ENCODE assay signal across 8 cellular contexts in the genomic region with DNA sequence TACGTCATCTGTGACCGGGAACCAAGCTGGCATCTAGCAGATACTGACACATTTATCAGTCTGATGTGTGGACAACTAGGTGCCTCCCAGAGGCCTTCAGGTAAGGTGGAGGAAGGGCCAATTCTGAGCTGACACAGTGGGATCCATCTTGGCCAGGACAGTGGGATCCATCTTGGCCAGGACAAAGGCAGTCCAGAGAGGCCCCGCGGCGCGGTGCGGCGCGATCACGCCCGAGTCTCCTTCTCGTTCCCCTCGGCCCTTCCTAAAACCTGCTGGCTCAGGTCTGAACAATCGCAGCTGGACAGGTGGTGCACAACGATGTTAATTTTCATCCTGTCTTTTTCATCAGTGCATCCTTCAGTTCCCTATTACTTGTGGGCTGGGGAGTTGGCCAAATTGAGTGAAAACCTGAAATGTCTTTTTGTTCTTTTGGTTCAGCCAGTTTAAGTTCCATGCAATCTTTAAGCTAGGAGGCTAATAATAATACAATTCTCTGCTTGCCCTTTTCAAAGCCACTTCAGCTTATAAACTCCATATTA. TPM values are rescaled to one million over a fixed set of nuclear protein-coding genes. Genes with fewer than 3 reads are reported as not detected.
DNase-seq lines count a peak whose midpoint lies in the region; ATAC-seq and TF ChIP-seq lines count a peak whose summit lies in the region.

No MANE protein-coding gene starts in this region.

- peak overlapping the region; percentile 92 for H3K9ac ChIP-seq in OCI-LY3 (ENCODE audit: low read length)

- peaks cover 32% of the 10 kb centered on the region for H4K20me1 ChIP-seq in OCI-LY3 (ENCODE audit: insufficient read depth, low read length)

- H3K9me3 Mint-ChIP-seq in naive B cell = no peaks in the 10 kb centered on the region

- H3K4me3 ChIP-seq in OCI-LY3 (ENCODE audit: low read length) = peak overlapping the region; percentile 95
- peak overlapping the region; percentile 74 to 96 (median 80) for H3K4me3 ChIP-seq in breast epithelium
- H3K4me3 ChIP-seq in BE2C (ENCODE audit: low read depth, low read length) = no peak overlapping the region; the same call in 1 of the 2 replicates

- peak; percentile 42 for DNase-seq in DMS153 (lab: John Stamatoyannopoulos, UW)
- no peak for DNase-seq in breast epithelium (ENCODE audit: low spot score in 2 of 2)
- DNase-seq in naive B cell = no peak
- no peak for DNase-seq in GOT3 (lab: John Stamatoyannopoulos, UW)
- DNase-seq in BE2C = no peak

- H3K36me3 Mint-ChIP-seq in naive B cell = peaks cover 0 to 7% of the 10 kb centered on the region in 2 donors

- H3K4me1 ChIP-seq in OCI-LY3 (ENCODE audit: low read length) (peaks cover 17% of the 10 kb centered on the region), breast epithelium (no peaks in the 10 kb centered on the region), BE2C (no peaks in the 10 kb centered on the region)

- intact Hi-C loops in breast epithelium (cut with DNase I; ENCODE audit: low total_unique reads) = no loop called here

- TF ChIP-seq CTCF in OCI-LY3 (IDR thresholded peaks at IDR 0.05; ENCODE audit: low read depth, low read length) (no peak), breast epithelium (IDR thresholded peaks at IDR 0.05) (no peak), BE2C (IDR thresholded peaks at IDR 0.05; ENCODE audit: low read depth, low read length) (no peak)

- H3K4me3 Mint-ChIP-seq in naive B cell = peak overlapping the region; percentile 90 to 100 (median 98)

- peaks cover 30 to 46% (median 40%) of the 10 kb centered on the region in 3 donors for H3K4me1 Mint-ChIP-seq in naive B cell

- 0 out of 2 replicates have a peak overlapping the region, but pooled peaks have one; percentile 33 for H3K27ac ChIP-seq in OCI-LY3 (ENCODE audit: low read length)
- H3K27ac ChIP-seq in breast epithelium = peak overlapping the region; percentile 100

- TF ChIP-seq POLR2A in breast epithelium (IDR thresholded peaks at IDR 0.05) = no peak

- H3K36me3 ChIP-seq in OCI-LY3 (replicated peaks; ENCODE audit: low read depth, low read length) = peaks cover 4% of the 10 kb centered on the region
- H3K36me3 ChIP-seq in breast epithelium = no peaks in the 10 kb centered on the region
- H3K36me3 ChIP-seq in BE2C = no peaks in the 10 kb centered on the region

- H3K9me3 ChIP-seq in OCI-LY3 (ENCODE audit: insufficient read depth, low read length) = no peaks in the 10 kb centered on the region
- H3K9me3 ChIP-seq in breast epithelium = no peaks in the 10 kb centered on the region
- no peaks in the 10 kb centered on the region for H3K9me3 ChIP-seq in BE2C

- peak overlapping the region; percentile 95 for H3K4me2 ChIP-seq in OCI-LY3 (ENCODE audit: low read length)

- H3K27me3 ChIP-seq in OCI-LY3 (ENCODE audit: low read depth, low read length) (peaks cover 8% of the 10 kb centered on the region), breast epithelium (no peaks in the 10 kb centered on the region), BE2C (no peaks in the 10 kb centered on the region)

- H3K27ac Mint-ChIP-seq in naive B cell = peak overlapping the region; percentile 95 to 100 (median 99)

- peaks cover 41% of the 10 kb centered on the region for H3K79me2 ChIP-seq in OCI-LY3 (ENCODE audit: low read length)

- no peaks in the 10 kb centered on the region for H3K27me3 Mint-ChIP-seq in naive B cell

- no peak for ATAC-seq in naive B cell (ENCODE audit: low read depth in 2 of 2)
- no peak for ATAC-seq in GM19351 (IDR thresholded peaks at IDR 0.05; ENCODE audit: unreplicated experiment)
- ATAC-seq in HG03108 (IDR thresholded peaks at IDR 0.05; ENCODE audit: unreplicated experiment) = no peak

- H2AFZ ChIP-seq in OCI-LY3 (ENCODE audit: low read depth, low read length) = peak overlapping the region; percentile 93

RNA-seq across cellular contexts. Expression of a gene that starts 0.5 kb away (rescaled TPM):
- 100 to 1,000 TPM in 2 of 3 donors, 10 to 100 TPM in 1; 90.6 to 219 (median 160) TPM for total RNA-seq in breast epithelium
- polyA plus RNA-seq in naive B cell (ENCODE audit: low read depth in 6 of 6) = 100 to 1,000 TPM; 188 to 342 (median 263) TPM
- polyA plus RNA-seq in BE2C (2012; ENCODE audit: insufficient read depth, insufficient read length, low read depth) = 12.0 TPM
